Comparison of ENCODE assay signal across 1 cellular context in the genomic region with DNA sequence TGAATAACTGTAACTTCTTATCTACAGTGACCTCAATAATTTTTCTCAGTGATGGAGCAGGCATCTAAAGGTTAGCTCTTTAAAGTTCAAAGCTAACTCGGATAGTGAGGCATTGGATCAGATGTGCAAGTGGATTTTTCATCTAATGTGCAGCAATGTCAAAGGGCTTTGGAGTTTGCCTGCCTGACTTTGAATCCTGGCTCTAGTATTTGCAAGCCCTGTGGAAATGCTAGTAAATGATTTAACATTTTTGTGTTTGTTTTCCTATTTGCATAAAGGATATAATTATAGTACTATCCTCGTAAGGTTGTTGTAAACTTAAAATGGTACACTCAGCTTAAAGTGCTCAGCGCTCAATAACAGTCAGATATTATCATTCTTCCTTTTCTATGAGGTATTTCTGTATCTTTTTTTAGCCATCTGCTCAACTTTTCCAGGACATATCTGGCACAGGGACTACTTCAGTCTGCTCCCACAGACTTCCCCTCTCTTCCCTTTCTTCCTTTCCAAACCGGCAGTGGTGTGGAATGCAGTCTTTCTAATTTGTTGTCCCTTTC.
A peak's percentile ranks its signal among the peaks of the same experiment; 100 is the strongest.
TF ChIP-seq lines count a peak whose summit lies in the region.

No MANE protein-coding gene starts in this region.

TF ChIP-seq in HepG2, 621 proteins besides CTCF, POLR2A, EP300 and RAD21 (continued from another document and continues in another):
- no peak for TF ChIP-seq ZNF329 (CRISPR knock-in tag; IDR thresholded peaks at IDR 0.05; ENCODE audit: low read depth)
- no peak for TF ChIP-seq FOXC1 (CRISPR knock-in tag; IDR thresholded peaks at IDR 0.05; ENCODE audit: borderline replicate concordance)
- TF ChIP-seq HIVEP1 (CRISPR knock-in tag; IDR thresholded peaks at IDR 0.05) = no peak
- no peak for TF ChIP-seq SMC3 (IDR thresholded peaks at IDR 0.05; ENCODE audit: low read length)
- no peak for TF ChIP-seq YEATS2 (CRISPR knock-in tag; IDR thresholded peaks at IDR 0.05; ENCODE audit: borderline replicate concordance)
- TF ChIP-seq MAFF (IDR thresholded peaks at IDR 0.05; ENCODE audit: low read depth, low read length) = 0 out of 2 replicates have a peak, but pooled peaks have one; percentile 13
- no peak for TF ChIP-seq ISX (CRISPR knock-in tag; conservative IDR thresholded peaks at IDR 0.05)
- no peak for TF ChIP-seq RBAK (CRISPR knock-in tag; IDR thresholded peaks at IDR 0.05)
- no peak for TF ChIP-seq GLI4 (CRISPR knock-in tag; IDR thresholded peaks at IDR 0.05; ENCODE audit: borderline replicate concordance)
- TF ChIP-seq NFE2L2 (IDR thresholded peaks at IDR 0.05; ENCODE audit: low read length) = no peak
- 0 out of 2 replicates have a peak, but pooled peaks have one; percentile 44 for TF ChIP-seq ZNF335 (CRISPR knock-in tag; IDR thresholded peaks at IDR 0.05)
- peak; percentile 49 for TF ChIP-seq RBFOX2 (IDR thresholded peaks at IDR 0.05; ENCODE audit: low read depth, low read length)
- TF ChIP-seq ZNF841 (CRISPR knock-in tag; IDR thresholded peaks at IDR 0.05; ENCODE audit: borderline replicate concordance) = no peak
- TF ChIP-seq, protein P1, sequence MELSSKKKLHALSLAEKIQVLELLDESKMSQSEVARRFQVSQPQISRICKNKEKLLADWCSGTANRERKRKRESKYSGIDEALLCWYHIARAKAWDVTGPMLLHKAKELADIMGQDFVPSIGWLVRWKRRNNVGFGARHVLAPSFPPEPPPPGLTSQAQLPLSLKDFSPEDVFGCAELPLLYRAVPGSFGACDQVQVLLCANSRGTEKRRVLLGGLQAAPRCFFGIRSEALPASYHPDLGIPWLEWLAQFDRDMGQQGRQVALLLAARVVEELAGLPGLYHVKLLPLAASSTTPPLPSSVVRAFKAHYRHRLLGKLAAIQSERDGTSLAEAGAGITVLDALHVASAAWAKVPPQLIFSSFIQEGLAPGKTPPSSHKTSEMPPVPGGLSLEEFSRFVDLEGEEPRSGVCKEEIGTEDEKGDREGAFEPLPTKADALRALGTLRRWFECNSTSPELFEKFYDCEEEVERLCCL (CRISPR knock-in tag; IDR thresholded peaks at IDR 0.05; ENCODE audit: borderline replicate concordance) = no peak
- peak; percentile 25; the same call in 1 of the 2 replicates for TF ChIP-seq BCL6 (CRISPR knock-in tag; IDR thresholded peaks at IDR 0.05)
- no peak for TF ChIP-seq ZNF441 (CRISPR knock-in tag; IDR thresholded peaks at IDR 0.05; ENCODE audit: borderline replicate concordance)
- TF ChIP-seq ESRRA (CRISPR knock-in tag; IDR thresholded peaks at IDR 0.05; ENCODE audit: low read depth) = no peak
- TF ChIP-seq, protein P2, sequence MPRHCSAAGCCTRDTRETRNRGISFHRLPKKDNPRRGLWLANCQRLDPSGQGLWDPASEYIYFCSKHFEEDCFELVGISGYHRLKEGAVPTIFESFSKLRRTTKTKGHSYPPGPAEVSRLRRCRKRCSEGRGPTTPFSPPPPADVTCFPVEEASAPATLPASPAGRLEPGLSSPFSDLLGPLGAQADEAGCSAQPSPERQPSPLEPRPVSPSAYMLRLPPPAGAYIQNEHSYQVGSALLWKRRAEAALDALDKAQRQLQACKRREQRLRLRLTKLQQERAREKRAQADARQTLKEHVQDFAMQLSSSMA (CRISPR knock-in tag; IDR thresholded peaks at IDR 0.05) = no peak
- no peak for TF ChIP-seq AHR (CRISPR knock-in tag; IDR thresholded peaks at IDR 0.05)
- no peak for TF ChIP-seq HDAC6 (IDR thresholded peaks at IDR 0.05; ENCODE audit: low read depth, low read length)
- TF ChIP-seq ZNF556 (CRISPR knock-in tag; IDR thresholded peaks at IDR 0.05; ENCODE audit: borderline replicate concordance) = no peak; the same call in 1 of the 2 replicates
- TF ChIP-seq, protein P3, sequence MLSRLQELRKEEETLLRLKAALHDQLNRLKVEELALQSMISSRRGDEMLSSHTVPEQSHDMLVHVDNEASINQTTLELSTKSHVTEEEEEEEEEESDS (CRISPR knock-in tag; IDR thresholded peaks at IDR 0.05; ENCODE audit: borderline replicate concordance) = no peak
- TF ChIP-seq, protein P4, sequence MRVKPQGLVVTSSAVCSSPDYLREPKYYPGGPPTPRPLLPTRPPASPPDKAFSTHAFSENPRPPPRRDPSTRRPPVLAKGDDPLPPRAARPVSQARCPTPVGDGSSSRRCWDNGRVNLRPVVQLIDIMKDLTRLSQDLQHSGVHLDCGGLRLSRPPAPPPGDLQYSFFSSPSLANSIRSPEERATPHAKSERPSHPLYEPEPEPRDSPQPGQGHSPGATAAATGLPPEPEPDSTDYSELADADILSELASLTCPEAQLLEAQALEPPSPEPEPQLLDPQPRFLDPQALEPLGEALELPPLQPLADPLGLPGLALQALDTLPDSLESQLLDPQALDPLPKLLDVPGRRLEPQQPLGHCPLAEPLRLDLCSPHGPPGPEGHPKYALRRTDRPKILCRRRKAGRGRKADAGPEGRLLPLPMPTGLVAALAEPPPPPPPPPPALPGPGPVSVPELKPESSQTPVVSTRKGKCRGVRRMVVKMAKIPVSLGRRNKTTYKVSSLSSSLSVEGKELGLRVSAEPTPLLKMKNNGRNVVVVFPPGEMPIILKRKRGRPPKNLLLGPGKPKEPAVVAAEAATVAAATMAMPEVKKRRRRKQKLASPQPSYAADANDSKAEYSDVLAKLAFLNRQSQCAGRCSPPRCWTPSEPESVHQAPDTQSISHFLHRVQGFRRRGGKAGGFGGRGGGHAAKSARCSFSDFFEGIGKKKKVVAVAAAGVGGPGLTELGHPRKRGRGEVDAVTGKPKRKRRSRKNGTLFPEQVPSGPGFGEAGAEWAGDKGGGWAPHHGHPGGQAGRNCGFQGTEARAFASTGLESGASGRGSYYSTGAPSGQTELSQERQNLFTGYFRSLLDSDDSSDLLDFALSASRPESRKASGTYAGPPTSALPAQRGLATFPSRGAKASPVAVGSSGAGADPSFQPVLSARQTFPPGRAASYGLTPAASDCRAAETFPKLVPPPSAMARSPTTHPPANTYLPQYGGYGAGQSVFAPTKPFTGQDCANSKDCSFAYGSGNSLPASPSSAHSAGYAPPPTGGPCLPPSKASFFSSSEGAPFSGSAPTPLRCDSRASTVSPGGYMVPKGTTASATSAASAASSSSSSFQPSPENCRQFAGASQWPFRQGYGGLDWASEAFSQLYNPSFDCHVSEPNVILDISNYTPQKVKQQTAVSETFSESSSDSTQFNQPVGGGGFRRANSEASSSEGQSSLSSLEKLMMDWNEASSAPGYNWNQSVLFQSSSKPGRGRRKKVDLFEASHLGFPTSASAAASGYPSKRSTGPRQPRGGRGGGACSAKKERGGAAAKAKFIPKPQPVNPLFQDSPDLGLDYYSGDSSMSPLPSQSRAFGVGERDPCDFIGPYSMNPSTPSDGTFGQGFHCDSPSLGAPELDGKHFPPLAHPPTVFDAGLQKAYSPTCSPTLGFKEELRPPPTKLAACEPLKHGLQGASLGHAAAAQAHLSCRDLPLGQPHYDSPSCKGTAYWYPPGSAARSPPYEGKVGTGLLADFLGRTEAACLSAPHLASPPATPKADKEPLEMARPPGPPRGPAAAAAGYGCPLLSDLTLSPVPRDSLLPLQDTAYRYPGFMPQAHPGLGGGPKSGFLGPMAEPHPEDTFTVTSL (CRISPR knock-in tag; IDR thresholded peaks at IDR 0.05; ENCODE audit: borderline replicate concordance) = no peak; the same call in 1 of the 2 replicates
- TF ChIP-seq FOXJ3 (CRISPR knock-in tag; IDR thresholded peaks at IDR 0.05; ENCODE audit: borderline replicate concordance) = 0 out of 2 replicates have a peak, but pooled peaks have one; percentile 34
- no peak for TF ChIP-seq ZNF550 (CRISPR knock-in tag; IDR thresholded peaks at IDR 0.05; ENCODE audit: borderline replicate concordance)
- TF ChIP-seq, protein P5, sequence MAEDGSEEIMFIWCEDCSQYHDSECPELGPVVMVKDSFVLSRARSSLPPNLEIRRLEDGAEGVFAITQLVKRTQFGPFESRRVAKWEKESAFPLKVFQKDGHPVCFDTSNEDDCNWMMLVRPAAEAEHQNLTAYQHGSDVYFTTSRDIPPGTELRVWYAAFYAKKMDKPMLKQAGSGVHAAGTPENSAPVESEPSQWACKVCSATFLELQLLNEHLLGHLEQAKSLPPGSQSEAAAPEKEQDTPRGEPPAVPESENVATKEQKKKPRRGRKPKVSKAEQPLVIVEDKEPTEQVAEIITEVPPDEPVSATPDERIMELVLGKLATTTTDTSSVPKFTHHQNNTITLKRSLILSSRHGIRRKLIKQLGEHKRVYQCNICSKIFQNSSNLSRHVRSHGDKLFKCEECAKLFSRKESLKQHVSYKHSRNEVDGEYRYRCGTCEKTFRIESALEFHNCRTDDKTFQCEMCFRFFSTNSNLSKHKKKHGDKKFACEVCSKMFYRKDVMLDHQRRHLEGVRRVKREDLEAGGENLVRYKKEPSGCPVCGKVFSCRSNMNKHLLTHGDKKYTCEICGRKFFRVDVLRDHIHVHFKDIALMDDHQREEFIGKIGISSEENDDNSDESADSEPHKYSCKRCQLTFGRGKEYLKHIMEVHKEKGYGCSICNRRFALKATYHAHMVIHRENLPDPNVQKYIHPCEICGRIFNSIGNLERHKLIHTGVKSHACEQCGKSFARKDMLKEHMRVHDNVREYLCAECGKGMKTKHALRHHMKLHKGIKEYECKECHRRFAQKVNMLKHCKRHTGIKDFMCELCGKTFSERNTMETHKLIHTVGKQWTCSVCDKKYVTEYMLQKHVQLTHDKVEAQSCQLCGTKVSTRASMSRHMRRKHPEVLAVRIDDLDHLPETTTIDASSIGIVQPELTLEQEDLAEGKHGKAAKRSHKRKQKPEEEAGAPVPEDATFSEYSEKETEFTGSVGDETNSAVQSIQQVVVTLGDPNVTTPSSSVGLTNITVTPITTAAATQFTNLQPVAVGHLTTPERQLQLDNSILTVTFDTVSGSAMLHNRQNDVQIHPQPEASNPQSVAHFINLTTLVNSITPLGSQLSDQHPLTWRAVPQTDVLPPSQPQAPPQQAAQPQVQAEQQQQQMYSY (CRISPR knock-in tag; IDR thresholded peaks at IDR 0.05) = no peak
- TF ChIP-seq TGIF2 (CRISPR knock-in tag; IDR thresholded peaks at IDR 0.05) = no peak
- TF ChIP-seq, protein P6, sequence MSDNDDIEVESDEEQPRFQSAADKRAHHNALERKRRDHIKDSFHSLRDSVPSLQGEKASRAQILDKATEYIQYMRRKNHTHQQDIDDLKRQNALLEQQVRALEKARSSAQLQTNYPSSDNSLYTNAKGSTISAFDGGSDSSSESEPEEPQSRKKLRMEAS (IDR thresholded peaks at IDR 0.05) = peak; percentile 30; the same call in 1 of the 2 replicates
- TF ChIP-seq, protein P7, sequence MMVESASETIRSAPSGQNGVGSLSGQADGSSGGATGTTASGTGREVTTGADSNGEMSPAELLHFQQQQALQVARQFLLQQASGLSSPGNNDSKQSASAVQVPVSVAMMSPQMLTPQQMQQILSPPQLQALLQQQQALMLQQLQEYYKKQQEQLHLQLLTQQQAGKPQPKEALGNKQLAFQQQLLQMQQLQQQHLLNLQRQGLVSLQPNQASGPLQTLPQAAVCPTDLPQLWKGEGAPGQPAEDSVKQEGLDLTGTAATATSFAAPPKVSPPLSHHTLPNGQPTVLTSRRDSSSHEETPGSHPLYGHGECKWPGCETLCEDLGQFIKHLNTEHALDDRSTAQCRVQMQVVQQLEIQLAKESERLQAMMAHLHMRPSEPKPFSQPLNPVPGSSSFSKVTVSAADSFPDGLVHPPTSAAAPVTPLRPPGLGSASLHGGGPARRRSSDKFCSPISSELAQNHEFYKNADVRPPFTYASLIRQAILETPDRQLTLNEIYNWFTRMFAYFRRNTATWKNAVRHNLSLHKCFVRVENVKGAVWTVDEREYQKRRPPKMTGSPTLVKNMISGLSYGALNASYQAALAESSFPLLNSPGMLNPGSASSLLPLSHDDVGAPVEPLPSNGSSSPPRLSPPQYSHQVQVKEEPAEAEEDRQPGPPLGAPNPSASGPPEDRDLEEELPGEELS (CRISPR knock-in tag; IDR thresholded peaks at IDR 0.05) = peak; percentile 90
- no peak for TF ChIP-seq ZNF567 (CRISPR knock-in tag; IDR thresholded peaks at IDR 0.05; ENCODE audit: borderline replicate concordance)
- TF ChIP-seq, protein P8, sequence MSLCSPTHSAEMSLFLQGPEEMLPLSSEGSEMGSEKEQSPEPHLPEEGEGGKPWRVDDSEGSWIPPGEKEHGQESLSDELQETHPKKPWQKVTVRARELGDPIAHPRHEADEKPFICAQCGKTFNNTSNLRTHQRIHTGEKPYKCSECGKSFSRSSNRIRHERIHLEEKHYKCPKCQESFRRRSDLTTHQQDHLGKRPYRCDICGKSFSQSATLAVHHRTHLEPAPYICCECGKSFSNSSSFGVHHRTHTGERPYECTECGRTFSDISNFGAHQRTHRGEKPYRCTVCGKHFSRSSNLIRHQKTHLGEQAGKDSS (CRISPR knock-in tag; IDR thresholded peaks at IDR 0.05; ENCODE audit: borderline replicate concordance, low read depth) = peak; percentile 93
- no peak for TF ChIP-seq ZNF337 (CRISPR knock-in tag; IDR thresholded peaks at IDR 0.05; ENCODE audit: borderline replicate concordance, low read depth)
- TF ChIP-seq ZNF263 (CRISPR knock-in tag; IDR thresholded peaks at IDR 0.05) = no peak
- TF ChIP-seq, protein P9, sequence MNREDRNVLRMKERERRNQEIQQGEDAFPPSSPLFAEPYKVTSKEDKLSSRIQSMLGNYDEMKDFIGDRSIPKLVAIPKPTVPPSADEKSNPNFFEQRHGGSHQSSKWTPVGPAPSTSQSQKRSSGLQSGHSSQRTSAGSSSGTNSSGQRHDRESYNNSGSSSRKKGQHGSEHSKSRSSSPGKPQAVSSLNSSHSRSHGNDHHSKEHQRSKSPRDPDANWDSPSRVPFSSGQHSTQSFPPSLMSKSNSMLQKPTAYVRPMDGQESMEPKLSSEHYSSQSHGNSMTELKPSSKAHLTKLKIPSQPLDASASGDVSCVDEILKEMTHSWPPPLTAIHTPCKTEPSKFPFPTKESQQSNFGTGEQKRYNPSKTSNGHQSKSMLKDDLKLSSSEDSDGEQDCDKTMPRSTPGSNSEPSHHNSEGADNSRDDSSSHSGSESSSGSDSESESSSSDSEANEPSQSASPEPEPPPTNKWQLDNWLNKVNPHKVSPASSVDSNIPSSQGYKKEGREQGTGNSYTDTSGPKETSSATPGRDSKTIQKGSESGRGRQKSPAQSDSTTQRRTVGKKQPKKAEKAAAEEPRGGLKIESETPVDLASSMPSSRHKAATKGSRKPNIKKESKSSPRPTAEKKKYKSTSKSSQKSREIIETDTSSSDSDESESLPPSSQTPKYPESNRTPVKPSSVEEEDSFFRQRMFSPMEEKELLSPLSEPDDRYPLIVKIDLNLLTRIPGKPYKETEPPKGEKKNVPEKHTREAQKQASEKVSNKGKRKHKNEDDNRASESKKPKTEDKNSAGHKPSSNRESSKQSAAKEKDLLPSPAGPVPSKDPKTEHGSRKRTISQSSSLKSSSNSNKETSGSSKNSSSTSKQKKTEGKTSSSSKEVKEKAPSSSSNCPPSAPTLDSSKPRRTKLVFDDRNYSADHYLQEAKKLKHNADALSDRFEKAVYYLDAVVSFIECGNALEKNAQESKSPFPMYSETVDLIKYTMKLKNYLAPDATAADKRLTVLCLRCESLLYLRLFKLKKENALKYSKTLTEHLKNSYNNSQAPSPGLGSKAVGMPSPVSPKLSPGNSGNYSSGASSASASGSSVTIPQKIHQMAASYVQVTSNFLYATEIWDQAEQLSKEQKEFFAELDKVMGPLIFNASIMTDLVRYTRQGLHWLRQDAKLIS (CRISPR knock-in tag; IDR thresholded peaks at IDR 0.05) = no peak
- no peak for TF ChIP-seq SMARCC2 (IDR thresholded peaks at IDR 0.05)
- no peak for TF ChIP-seq ZNF572 (CRISPR knock-in tag; IDR thresholded peaks at IDR 0.05)
- no peak for TF ChIP-seq ZNF17 (CRISPR knock-in tag; IDR thresholded peaks at IDR 0.05)
- TF ChIP-seq ZNF510 (CRISPR knock-in tag; IDR thresholded peaks at IDR 0.05; ENCODE audit: low read depth) = no peak
- TF ChIP-seq, protein P10, sequence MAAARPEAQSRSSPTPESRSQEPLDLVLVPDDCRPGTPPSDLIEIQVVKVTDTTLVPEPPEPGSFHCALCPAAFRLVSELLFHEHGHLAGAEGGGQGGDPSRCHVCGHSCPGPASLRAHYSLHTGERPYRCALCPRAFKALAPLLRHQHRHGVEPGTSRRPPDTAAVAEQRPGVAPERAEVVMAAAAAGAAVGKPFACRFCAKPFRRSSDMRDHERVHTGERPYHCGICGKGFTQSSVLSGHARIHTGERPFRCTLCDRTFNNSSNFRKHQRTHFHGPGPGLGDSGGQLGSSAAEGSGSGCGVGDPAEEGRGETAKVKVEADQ (CRISPR knock-in tag; IDR thresholded peaks at IDR 0.05; ENCODE audit: borderline replicate concordance) = no peak
- TF ChIP-seq CBFB (CRISPR knock-in tag; IDR thresholded peaks at IDR 0.05) = no peak
- no peak for TF ChIP-seq ZEB1 (IDR thresholded peaks at IDR 0.05; ENCODE audit: insufficient replicate concordance, low read depth)
